Comparison of ENCODE assay signal across 18 cellular contexts in genomic region chr1:7002728-7003127, GRCh38.
"Had no signal": no experiment of that assay in that cellular context is flagged by ENCODE, and none has a peak within 500 bp of the region (broad histone marks: within the 10 kb centered on the region; RNA-seq: fewer than 3 reads in every experiment).

No MANE protein-coding gene starts in this region.

- H3K79me2 ChIP-seq: hepatocyte had no signal

- H3K4me2 ChIP-seq: hepatocyte had no signal

- DNase-seq: activated naive CD4-positive, alpha-beta T cell treated with Interleukin-2 at 50 U/mL for 16 hours; activated naive CD8-positive, alpha-beta T cell treated with anti-CD3 and anti-CD28 coated beads, Interleukin-2, amount 50 U/mL, for 24 hours; activated T-cell treated with anti-CD3 and anti-CD28 coated beads for 4 hours; dermis blood vessel endothelial cell; left lung; mammary epithelial cell; mucosa of descending colon; natural killer cell; occipital lobe; stimulated activated CD4-positive, alpha-beta T cell treated with anti-CD3 and anti-CD28 coated beads, Interleukin-4, amount 100 ng/mL, for 1 hour; stimulated activated naive B cell treated with anti-CD40 and anti-IgM and Interleukin-4, amounts not matched to agents 10 μg/mL and 1 μg/mL and 100 μg/mL, for 72 hours; transverse colon had no signal

- H3K36me3 Mint-ChIP-seq: natural killer cell; stimulated activated naive B cell treated with anti-CD40 and anti-IgM and Interleukin-4, amounts not matched to agents 10 μg/mL and 1 μg/mL and 100 μg/mL, for 72 hours had no signal

- H3K27ac ChIP-seq: ascending aorta, hepatocyte, left lung, transverse colon, vagina had no signal

- H3K9me3 ChIP-seq: ascending aorta, left lung, mucosa of descending colon, transverse colon, vagina had no signal

- H2AFZ ChIP-seq: hepatocyte had no signal

- H3K36me3 ChIP-seq: ascending aorta, left lung, transverse colon, vagina had no signal

- H3K9me3 Mint-ChIP-seq: activated naive CD8-positive, alpha-beta T cell treated with anti-CD3 and anti-CD28 coated beads, Interleukin-2, amount 50 U/mL, for 24 hours; activated T-helper 17 cell treated with anti-CD3 and anti-CD28 coated beads, Interleukin-2, amount 50 U/mL, for 72 hours; natural killer cell; stimulated activated naive B cell treated with anti-CD40 and anti-IgM and Interleukin-4, amounts not matched to agents 10 μg/mL and 1 μg/mL and 100 μg/mL, for 72 hours; T-helper 2 cell treated with Interferon-gamma antibody and Interleukin-4, amounts not matched to agents 5 μg/mL and 100 μg/mL, for 36 hours had no signal

- H3K4me3 Mint-ChIP-seq: activated naive CD8-positive, alpha-beta T cell treated with anti-CD3 and anti-CD28 coated beads, Interleukin-2, amount 50 U/mL, for 24 hours; activated T-helper 17 cell treated with anti-CD3 and anti-CD28 coated beads, Interleukin-2, amount 50 U/mL, for 72 hours; natural killer cell; stimulated activated naive B cell treated with anti-CD40 and anti-IgM and Interleukin-4, amounts not matched to agents 10 μg/mL and 1 μg/mL and 100 μg/mL, for 72 hours; T-helper 2 cell treated with Interferon-gamma antibody and Interleukin-4, amounts not matched to agents 5 μg/mL and 100 μg/mL, for 36 hours had no signal

- H3K27ac Mint-ChIP-seq: activated naive CD8-positive, alpha-beta T cell treated with anti-CD3 and anti-CD28 coated beads, Interleukin-2, amount 50 U/mL, for 24 hours; activated T-helper 17 cell treated with anti-CD3 and anti-CD28 coated beads, Interleukin-2, amount 50 U/mL, for 72 hours; natural killer cell; stimulated activated naive B cell treated with anti-CD40 and anti-IgM and Interleukin-4, amounts not matched to agents 10 μg/mL and 1 μg/mL and 100 μg/mL, for 72 hours; T-helper 2 cell treated with Interferon-gamma antibody and Interleukin-4, amounts not matched to agents 5 μg/mL and 100 μg/mL, for 36 hours had no signal

- ATAC-seq: activated CD4-positive, CD25-positive, alpha-beta regulatory T cell treated with anti-CD3 and anti-CD28 coated beads, Interleukin-2, amount 50 U/mL, for 24 hours; activated naive CD8-positive, alpha-beta T cell treated with anti-CD3 and anti-CD28 coated beads, Interleukin-2, amount 50 U/mL, for 24 hours; activated T-helper 17 cell treated with anti-CD3 and anti-CD28 coated beads, Interleukin-2, amount 50 U/mL, for 72 hours; left lung; mucosa of descending colon; natural killer cell; stimulated activated naive B cell treated with anti-CD40 and anti-IgM and Interleukin-4, amounts not matched to agents 10 μg/mL and 1 μg/mL and 100 μg/mL, for 72 hours had no signal

- H3K4me3 ChIP-seq: ascending aorta, hepatocyte, left lung, mucosa of descending colon, transverse colon, vagina had no signal

- H3K4me1 Mint-ChIP-seq: activated T-helper 17 cell treated with anti-CD3 and anti-CD28 coated beads, Interleukin-2, amount 50 U/mL, for 72 hours; natural killer cell had no signal

- H3K4me1 ChIP-seq: ascending aorta, left lung, transverse colon, vagina had no signal

- H3K27me3 ChIP-seq: ascending aorta, hepatocyte, left lung, transverse colon, vagina had no signal
